In the genomic region with DNA sequence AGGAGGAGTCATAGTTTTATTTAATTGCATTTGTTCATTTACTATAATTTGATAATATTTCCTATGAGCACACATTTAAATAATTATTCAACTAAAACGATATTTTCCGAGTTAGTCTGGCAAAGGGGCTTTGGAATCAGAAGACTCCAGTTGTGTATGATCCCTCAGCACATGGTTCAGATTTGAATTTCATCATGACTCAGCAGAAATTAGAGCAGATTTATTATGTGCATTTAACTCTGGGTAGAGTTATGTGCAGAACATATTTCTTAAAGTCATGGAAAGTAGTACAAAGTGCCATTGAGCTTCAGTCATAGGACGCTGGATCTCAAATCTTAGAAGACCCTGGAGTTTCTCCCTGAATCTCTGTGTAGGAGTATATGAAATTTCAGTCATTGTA, we compare ENCODE assay signal across 20 cellular contexts.
"Had no signal": no experiment of that assay in that cellular context is flagged by ENCODE, and none has a peak within 500 bp of the region (broad histone marks: within the 10 kb centered on the region; RNA-seq: fewer than 3 reads in every experiment).

No MANE protein-coding gene starts in this region.

- H3K4me3 ChIP-seq: coronary artery, psoas muscle, skin epidermis, suprapubic skin, thyroid gland had no signal

- FAIRE-seq: islet of Langerhans had no signal

- ATAC-seq: naive thymus-derived CD4-positive, alpha-beta T cell; psoas muscle; sciatic nerve; stimulated activated effector memory CD8-positive, alpha-beta T cell treated with anti-CD3 and anti-CD28 coated beads, Interleukin-12 subunit alpha, Interleukin-12 subunit beta, amount 100 ng/mL, for 72 hours; stimulated activated naive CD8-positive, alpha-beta T cell treated with anti-CD3 and anti-CD28 coated beads, Interleukin-15, Interleukin-2, amounts not matched to agents 100 U/mL and 50 U/mL, for 24 hours had no signal

- H3K27me3 ChIP-seq: neutrophil, suprapubic skin, thyroid gland had no signal

- H3K9me3 ChIP-seq: neutrophil, psoas muscle, suprapubic skin, thyroid gland had no signal

- H3K36me3 ChIP-seq: neutrophil, suprapubic skin, thyroid gland had no signal

- DNase-seq: effector CD8-positive, alpha-beta T cell; foreskin melanocyte; head of caudate nucleus; hippocampal formation; kidney glomerular epithelial cell; mesendoderm; naive thymus-derived CD4-positive, alpha-beta T cell; psoas muscle; retina; stimulated activated CD4-positive, alpha-beta T cell treated with anti-CD3 and anti-CD28 coated beads, Interleukin-2, amount 100 ng/mL, for 48 hours; stimulated activated CD8-positive, alpha-beta memory T cell treated with anti-CD3 and anti-CD28 coated beads, Interleukin-4, amount 100 ng/mL, for 48 hours; stimulated activated naive CD8-positive, alpha-beta T cell treated with anti-CD3 and anti-CD28 coated beads, Interleukin-15, Interleukin-2, amounts not matched to agents 100 U/mL and 50 U/mL, for 24 hours; thyroid gland had no signal

- H3K27ac ChIP-seq: coronary artery, neutrophil, psoas muscle, skin epidermis, suprapubic skin, thyroid gland had no signal

- H3K4me1 ChIP-seq: psoas muscle, suprapubic skin had no signal
